In the genomic region with DNA sequence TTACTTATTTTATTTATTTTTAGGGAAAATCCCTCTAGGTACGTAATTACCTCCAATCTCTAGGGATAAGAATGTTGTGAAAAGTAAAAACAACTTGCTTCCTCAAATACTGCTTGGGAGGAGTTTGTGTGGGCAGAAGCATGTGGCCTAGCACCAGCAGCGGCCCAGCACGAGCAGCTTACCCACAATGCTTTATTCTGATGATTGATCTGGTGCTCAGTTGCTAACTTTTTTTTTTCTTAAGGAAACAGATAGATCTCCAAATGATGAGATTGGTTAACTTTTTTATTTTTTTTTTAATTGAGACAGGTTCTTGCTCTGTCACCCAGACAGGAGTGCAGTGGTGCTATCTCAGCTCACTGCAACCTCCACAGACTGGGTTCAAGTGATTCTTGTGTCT, we compare ENCODE assay signal across 21 cellular contexts. TPM values are rescaled to one million over a fixed set of nuclear protein-coding genes. Genes with fewer than 3 reads are reported as not detected.
"Had no signal": no experiment of that assay in that cellular context is flagged by ENCODE, and none has a peak within 500 bp of the region (broad histone marks: within the 10 kb centered on the region; RNA-seq: fewer than 3 reads in every experiment).

No MANE protein-coding gene starts in this region.

- H3K36me3 Mint-ChIP-seq: activated naive CD4-positive, alpha-beta T cell treated with anti-CD3 and anti-CD28 coated beads, Interleukin-2, amount 10 ng/mL, durations not matched to agents 7 days and 5 days had no signal

- H3K9me3 Mint-ChIP-seq: activated CD4-positive, alpha-beta memory T cell treated with anti-CD3 and anti-CD28 coated beads, Interleukin-2, amount 10 ng/mL, durations not matched to agents 7 days and 5 days; activated CD4-positive, alpha-beta T cell treated with anti-CD3 and anti-CD28 coated beads, Interleukin-2, amount 10 ng/mL, durations not matched to agents 24 days and 14 days; activated naive CD4-positive, alpha-beta T cell treated with anti-CD3 and anti-CD28 coated beads, Interleukin-2, amount 10 ng/mL, durations not matched to agents 7 days and 5 days; activated naive CD8-positive, alpha-beta T cell treated with anti-CD3 and anti-CD28 coated beads, Interleukin-2, amount 50 U/mL, for 24 hours; nephron had no signal

- H3K4me3 ChIP-seq: coronary artery, esophagus muscularis mucosa, gastrocnemius medialis, right lobe of liver, skin epidermis, suprapubic skin, tibial nerve, vagina had no signal

- H3K36me3 ChIP-seq: esophagus muscularis mucosa, gastrocnemius medialis, right lobe of liver, stomach, suprapubic skin, tibial nerve, vagina had no signal

- H3K4me3 Mint-ChIP-seq: activated CD4-positive, alpha-beta memory T cell treated with anti-CD3 and anti-CD28 coated beads, Interleukin-2, amount 10 ng/mL, durations not matched to agents 7 days and 5 days; activated CD4-positive, alpha-beta T cell treated with anti-CD3 and anti-CD28 coated beads, Interleukin-2, amount 10 ng/mL, durations not matched to agents 24 days and 14 days; activated naive CD4-positive, alpha-beta T cell treated with anti-CD3 and anti-CD28 coated beads, Interleukin-2, amount 10 ng/mL, durations not matched to agents 7 days and 5 days; activated naive CD8-positive, alpha-beta T cell treated with anti-CD3 and anti-CD28 coated beads, Interleukin-2, amount 50 U/mL, for 24 hours had no signal

- DNase-seq: activated CD4-positive, alpha-beta memory T cell treated with anti-CD3 and anti-CD28 coated beads, Interleukin-2, amount 10 ng/mL, durations not matched to agents 7 days and 5 days; activated CD4-positive, alpha-beta T cell treated with anti-CD3 and anti-CD28 coated beads, Interleukin-2, amount 10 ng/mL, durations not matched to agents 24 days and 14 days; activated CD4-positive, CD25-positive, alpha-beta regulatory T cell; activated effector memory CD4-positive, alpha-beta T cell treated with anti-CD3 and anti-CD28 coated beads, Interleukin-2, amount 50 U/mL, for 16 hours; activated naive CD4-positive, alpha-beta T cell treated with anti-CD3 and anti-CD28 coated beads, Interleukin-2, amount 10 ng/mL, durations not matched to agents 7 days and 5 days; activated naive CD8-positive, alpha-beta T cell treated with anti-CD3 and anti-CD28 coated beads, Interleukin-2, amount 50 U/mL, for 24 hours; cerebellar nuclear complex; gastrocnemius medialis; hypothalamus; right lobe of liver; stimulated activated CD4-positive, alpha-beta T cell treated with anti-CD3 and anti-CD28 coated beads, Interleukin-1b, Interleukin-23, amount 100 ng/mL, for 48 hours; stomach had no signal

- H3K27ac Mint-ChIP-seq: activated CD4-positive, alpha-beta memory T cell treated with anti-CD3 and anti-CD28 coated beads, Interleukin-2, amount 10 ng/mL, durations not matched to agents 7 days and 5 days; activated CD4-positive, alpha-beta T cell treated with anti-CD3 and anti-CD28 coated beads, Interleukin-2, amount 10 ng/mL, durations not matched to agents 24 days and 14 days; activated naive CD4-positive, alpha-beta T cell treated with anti-CD3 and anti-CD28 coated beads, Interleukin-2, amount 10 ng/mL, durations not matched to agents 7 days and 5 days; activated naive CD8-positive, alpha-beta T cell treated with anti-CD3 and anti-CD28 coated beads, Interleukin-2, amount 50 U/mL, for 24 hours; nephron had no signal

- H3K9me3 ChIP-seq: esophagus muscularis mucosa, gastrocnemius medialis, right lobe of liver, stomach, suprapubic skin, tibial nerve, vagina had no signal

- H3K27ac ChIP-seq: coronary artery, esophagus muscularis mucosa, gastrocnemius medialis, parathyroid adenoma, right lobe of liver, skin epidermis, suprapubic skin, tibial nerve, vagina had no signal

RNA-seq across cellular contexts. Expression of gene CLIC6, which starts 4.2 kb away (rescaled TPM):
- total RNA-seq: activated CD4-positive, alpha-beta T cell treated with anti-CD3 and anti-CD28 coated beads, Interleukin-2, amount 10 ng/mL, durations not matched to agents 24 days and 14 days; myocyte had no signal
